In the genomic region with DNA sequence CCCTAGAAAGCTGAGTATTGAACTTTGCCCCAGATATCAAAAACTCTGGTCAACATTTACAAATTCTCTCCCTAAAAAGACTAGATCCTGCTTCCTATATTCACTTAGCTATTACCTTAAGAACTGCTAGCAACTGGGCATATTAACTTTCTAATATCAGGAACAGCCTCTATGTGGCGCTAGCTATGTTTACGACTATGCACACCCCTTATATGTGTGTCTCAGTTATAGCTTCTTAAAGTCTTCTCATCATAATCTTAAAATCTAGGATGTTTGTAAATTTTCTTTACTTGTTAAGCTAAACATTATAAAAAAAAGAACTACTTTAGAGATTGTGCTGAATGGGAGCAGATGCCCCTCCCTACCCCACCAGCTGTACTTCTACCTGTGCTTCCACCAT, we compare ENCODE assay signal across 8 cellular contexts. TPM values are rescaled to one million over a fixed set of nuclear protein-coding genes. Genes with fewer than 3 reads are reported as not detected.
DNase-seq lines count a peak whose midpoint lies in the region; ATAC-seq and TF ChIP-seq lines count a peak whose summit lies in the region.

No MANE protein-coding gene starts in this region.

- H3K27me3 ChIP-seq in esophagus squamous epithelium = no peaks in the 10 kb centered on the region

- intact Hi-C loops in esophagus squamous epithelium (cut with DNase I) = loop anchor here (10.0 kb wide), 2 partner anchors 168 to 318 kb away; a partner anchor contains a TSS

- no peaks in the 10 kb centered on the region for H3K9me3 ChIP-seq in esophagus squamous epithelium

- ATAC-seq in HG03139 (IDR thresholded peaks at IDR 0.05; ENCODE audit: unreplicated experiment) = no peak

- CTCF ChIA-PET in RWPE1 (lab: Yijun Ruan, JAX) = interaction anchor here (0.9 kb wide), 1 partner anchor 320 kb away, joined by 4 read pairs; a partner anchor contains a TSS

- TF ChIP-seq CTCF in RWPE1 (conservative IDR thresholded peaks at IDR 0.05; ENCODE audit: low read depth) = peak; percentile 22
- TF ChIP-seq CTCF in esophagus squamous epithelium (IDR thresholded peaks at IDR 0.05) = peak in 5 of 6 experiments; percentile 20 to 55 (median 30)

- no peak for TF ChIP-seq POLR2A in esophagus squamous epithelium (IDR thresholded peaks at IDR 0.05)

- no peak overlapping the region for H3K4me3 ChIP-seq in esophagus squamous epithelium

- H3K27ac ChIP-seq in RWPE1 = no peak overlapping the region
- H3K27ac ChIP-seq in esophagus squamous epithelium = no peak overlapping the region

- peaks cover 23 to 41% (median 29%) of the 10 kb centered on the region in 3 donors for H3K4me1 ChIP-seq in esophagus squamous epithelium

- DNase-seq in AML-193 (lab: John Stamatoyannopoulos, UW) (peak; percentile 66 to 82), HCEC 1CT (peak; percentile 53), RWPE1 (ENCODE audit: low spot score) (no peak), esophagus squamous epithelium (lab: John Stamatoyannopoulos, UW) (no peak), NK-92 (lab: John Stamatoyannopoulos, UW; ENCODE audit: unreplicated experiment) (no peak), amygdala (lab: John Stamatoyannopoulos, UW) (no peak), NCI-H2171 (lab: John Stamatoyannopoulos, UW) (no peak)

- H3K36me3 ChIP-seq in esophagus squamous epithelium = peaks cover 0 to under 1% (median 0%) of the 10 kb centered on the region in 3 donors

- WGBS in esophagus squamous epithelium, 2 donors = 26 to 28% methylated on average over 2 of the region's 2 CpGs

- POLR2A ChIA-PET in RWPE1 (lab: Yijun Ruan, JAX; ENCODE audit: low non-redundant PET) = no interaction called here

RNA-seq across cellular contexts. Expression of a gene that starts 1.7 kb away (rescaled TPM):
- total RNA-seq in esophagus squamous epithelium = 10 to 100 TPM; 23.5 to 36.8 (median 32.5) TPM

RNA-seq across cellular contexts. Expression of a gene that starts 43.0 kb away (rescaled TPM):
- not detected for total RNA-seq in esophagus squamous epithelium

RNA-seq across cellular contexts. Expression of a gene that starts 47.1 kb away (rescaled TPM):
- total RNA-seq in esophagus squamous epithelium = 10 to 100 TPM; 24.5 to 48.2 (median 41.0) TPM

Comparison
In these comparisons a context has a peak if more than half of its experiments do, and no peak if none do; other contexts are left out.
1. DNase-seq: peak in AML-193 (2 of 2) and HCEC 1CT (single experiment); none in RWPE1 (single experiment), esophagus squamous epithelium (single experiment), NK-92 (single experiment), amygdala (0 of 56) and NCI-H2171 (single experiment).